In the genomic region with DNA sequence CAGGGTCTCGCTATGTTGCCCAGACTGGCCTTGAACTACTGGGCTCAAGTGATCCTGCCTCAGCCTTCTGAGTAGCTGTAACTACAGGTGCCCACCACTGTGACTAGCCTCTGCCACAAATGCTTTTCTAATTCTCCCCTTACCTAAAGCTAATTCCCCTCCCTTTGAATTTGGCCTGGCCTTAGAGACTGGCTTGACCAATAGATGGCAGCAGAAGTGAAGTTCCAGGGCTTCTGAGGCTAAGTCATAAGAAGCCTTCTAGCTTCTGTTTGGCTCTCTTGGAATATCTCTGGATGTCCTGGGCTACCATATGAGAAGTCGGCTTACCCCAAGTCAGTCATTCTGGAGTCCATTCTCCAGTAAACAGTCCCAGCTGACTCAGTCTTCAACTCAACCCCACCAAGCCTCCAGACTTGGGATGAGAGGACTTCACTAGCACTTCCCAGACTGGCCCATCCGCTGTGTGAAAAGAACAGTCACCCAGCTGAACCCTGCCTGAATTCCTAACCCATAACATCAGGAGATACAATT, we compare ENCODE assay signal across 10 cellular contexts.
DNase-seq lines count a peak whose midpoint lies in the region; ATAC-seq and TF ChIP-seq lines count a peak whose summit lies in the region.
"Had no signal": no experiment of that assay in that cellular context is flagged by ENCODE, and none has a peak within 500 bp of the region (broad histone marks: within the 10 kb centered on the region; RNA-seq: fewer than 3 reads in every experiment).

No MANE protein-coding gene starts in this region.

- H3K36me3 ChIP-seq in HCT116 (ENCODE audit: control insufficient read depth in 1 of 2, insufficient read depth in 2 of 2, low read length in 2 of 2) = no peaks in the 10 kb centered on the region
- no peaks in the 10 kb centered on the region for H3K36me3 ChIP-seq in brain microvascular endothelial cell (replicated peaks)
- H3K36me3 ChIP-seq in left lung = no peaks in the 10 kb centered on the region

- peak; percentile 83 for ATAC-seq in HCT116
- ATAC-seq in left lung = peak; percentile 86
- no peak for ATAC-seq in HG02623 (IDR thresholded peaks at IDR 0.05; ENCODE audit: unreplicated experiment)
- no peak for ATAC-seq in GM21737 (IDR thresholded peaks at IDR 0.05; ENCODE audit: unreplicated experiment)

- H3K4me3 ChIP-seq in HCT116 (replicated peaks in 1 of 2; ENCODE audit: low read depth in 1 of 2, low read length in 2 of 2) = no peak overlapping the region
- H3K4me3 ChIP-seq in brain microvascular endothelial cell (ENCODE audit: low read depth, low read length) = no peak overlapping the region
- H3K4me3 ChIP-seq in left lung = no peak overlapping the region
- H3K4me3 ChIP-seq: skin epidermis had no signal

- DNase-seq in EL (peak; percentile 72), HCT116 (ENCODE audit: low read depth, low spot score) (peak; percentile 51), NCI-H345 treated with DMSO at 0.1 percent for 48 hours (lab: John Stamatoyannopoulos, UW; ENCODE audit: unreplicated experiment) (peak; percentile 1), brain microvascular endothelial cell (peak; percentile 57), left lung (no peak), T-helper 9 cell (no peak)
- DNase-seq: activated B cell treated with CpG ODN at 0.5 μM for 24 hours had no signal

- no peaks in the 10 kb centered on the region for H4K20me1 ChIP-seq in HCT116 (ENCODE audit: insufficient read depth)

- H2AFZ ChIP-seq in HCT116 (ENCODE audit: low read depth, low read length, poor library complexity, severe bottlenecking) = no peak overlapping the region

- H3K27ac ChIP-seq in HCT116 (ENCODE audit: low read depth, low read length) (no peak overlapping the region), brain microvascular endothelial cell (no peak overlapping the region), left lung (no peak overlapping the region)
- H3K27ac ChIP-seq: skin epidermis had no signal

- intact Hi-C loops in HCT116 (cut with micrococcal nuclease) (loop anchor here (2.0 to 5.0 kb wide), 2 partner anchors 242 to 261 kb away; no protein-coding TSS in a partner anchor), left lung (cut with DNase I) (no loop called here)

- H3K4me1 ChIP-seq in HCT116 (ENCODE audit: control insufficient read depth in 1 of 2, insufficient read depth in 2 of 2, low read length in 2 of 2) = peaks cover 6 to 12% of the 10 kb centered on the region in 2 experiments; a peak in 3 of 4 replicates
- no peaks in the 10 kb centered on the region for H3K4me1 ChIP-seq in left lung

- RAD21 ChIA-PET in HCT116 (lab: Charles Lee; ENCODE audit: low non-redundant PET in 1 of 2, low total read pairs in 2 of 2, uncharacterized antibody in 2 of 2, unreplicated experiment in 2 of 2) = interaction anchor here in 1 of 2 experiments (0.7 kb wide), 1 partner anchor 228 kb away, joined by 4 read pairs; no protein-coding TSS in a partner anchor

- H3K79me2 ChIP-seq in HCT116 (ENCODE audit: insufficient read depth, low read length) = no peaks in the 10 kb centered on the region

- CTCF ChIA-PET in HCT116 (lab: Charles Lee) = interaction anchor here (0.6 to 1.1 kb wide), 10 partner anchors 10 to 387 kb away, joined by 3 to 14 read pairs (median 4); no protein-coding TSS in a partner anchor

- H3K4me2 ChIP-seq in HCT116 (ENCODE audit: low read length) = no peak overlapping the region

- POLR2A ChIA-PET in HCT116 (lab: Charles Lee) = no interaction called here

- H3K9me3 ChIP-seq in HCT116 (ENCODE audit: control insufficient read depth in 1 of 2, insufficient read depth in 1 of 2, low read depth in 1 of 2, low read length in 2 of 2) = no peaks in the 10 kb centered on the region
- no peaks in the 10 kb centered on the region for H3K9me3 ChIP-seq in left lung

- in situ Hi-C loops in brain microvascular endothelial cell (cut with HindIII; ENCODE audit: low pct_ligation_motif_present, low sequenced_read_pairs) = no loop called here

- TF ChIP-seq POLR2A in HCT116 (IDR thresholded peaks at IDR 0.05; ENCODE audit: borderline replicate concordance, extremely low read depth, insufficient read depth, insufficient read length) = no peak

- H3K27me3 ChIP-seq in HCT116 (ENCODE audit: insufficient read depth, low read length) (no peaks in the 10 kb centered on the region), brain microvascular endothelial cell (replicated peaks) (no peaks in the 10 kb centered on the region), left lung (no peaks in the 10 kb centered on the region)

- TF ChIP-seq CTCF in HCT116 (IDR thresholded peaks at IDR 0.05 in 2 of 3, conservative IDR thresholded peaks at IDR 0.05 in 1 of 3; ENCODE audit: borderline replicate concordance in 1 of 3, insufficient read depth in 1 of 3, low read depth in 2 of 3, low read length in 2 of 3) (peak; percentile 53 to 61 (median 60); a peak in 5 of 6 replicates), brain microvascular endothelial cell (IDR thresholded peaks at IDR 0.05; ENCODE audit: low read depth, low read length, missing control alignments) (peak; percentile 78), left lung (IDR thresholded peaks at IDR 0.05) (peak in 1 of 2 donors; percentile 43)

- no peak overlapping the region for H3K9ac ChIP-seq in HCT116 (ENCODE audit: low read length)

- peak; percentile 83 for TF ChIP-seq RAD21 in HCT116 (IDR thresholded peaks at IDR 0.05; ENCODE audit: low read depth)

- H3K9me2 ChIP-seq in HCT116 (ENCODE audit: insufficient read depth) = no peaks in the 10 kb centered on the region

- BruUV-seq in HCT116 (replicated peaks; lab: Mats Ljungman, UMichigan) = no TSS peak

TF ChIP-seq in HCT116, 20 proteins besides CTCF, POLR2A, EP300 and RAD21:
- no peak for TF ChIP-seq CEBPB (IDR thresholded peaks at IDR 0.05; ENCODE audit: low read depth)
- TF ChIP-seq EZH2phosphoT487 (IDR thresholded peaks at IDR 0.05; ENCODE audit: borderline replicate concordance) = no peak
- no peak for TF ChIP-seq YY1 (IDR thresholded peaks at IDR 0.05; ENCODE audit: extremely low read depth, insufficient replicate concordance, low read depth, low read length)

Comparison
In these comparisons a context has a peak if more than half of its experiments do, and no peak if none do; other contexts are left out.
1. DNase-seq: peak in EL (single experiment), HCT116 (single experiment), NCI-H345 treated with DMSO at 0.1 percent for 48 hours (single experiment) and brain microvascular endothelial cell (single experiment); none in left lung (0 of 2) and T-helper 9 cell (single experiment).
2. ATAC-seq: peak in HCT116 (single experiment) and left lung (single experiment); none in HG02623 (single experiment) and GM21737 (single experiment).